Comparison of ENCODE assay signal across 1 cellular context in genomic region chr3:11494131-11494916, GRCh38.
TF ChIP-seq lines count a peak whose summit lies in the region.

No MANE protein-coding gene starts in this region.

TF ChIP-seq in IMR-90, 13 proteins besides CTCF, POLR2A, EP300 and RAD21 (continued from another document):
- TF ChIP-seq ELK1 (IDR thresholded peaks at IDR 0.05; ENCODE audit: borderline replicate concordance, low read depth, low read length) (no peak), NFE2L2 (IDR thresholded peaks at IDR 0.05; ENCODE audit: low read depth, low read length) (no peak), RCOR1 (IDR thresholded peaks at IDR 0.05; ENCODE audit: insufficient replicate concordance, low read length) (no peak), MAZ (IDR thresholded peaks at IDR 0.05; ENCODE audit: borderline replicate concordance, low read depth, low read length) (no peak), MXI1 (IDR thresholded peaks at IDR 0.05; ENCODE audit: borderline replicate concordance, low read depth, low read length) (no peak), CEBPB (IDR thresholded peaks at IDR 0.05; ENCODE audit: low read depth, low read length) (no peak)
TF ChIP-seq in IMR-90: peak in this region for 0.
